ENCODE assay signal across 9 cellular contexts in genomic region chr1:12480748-12481362, GRCh38.
DNase-seq lines count a peak whose midpoint lies in the region; ATAC-seq and TF ChIP-seq lines count a peak whose summit lies in the region.
"Had no signal": no experiment of that assay in that cellular context is flagged by ENCODE, and none has a peak within 500 bp of the region (broad histone marks: within the 10 kb centered on the region; RNA-seq: fewer than 3 reads in every experiment).

No MANE protein-coding gene starts in this region.

- H2BK120ac ChIP-seq in IMR-90 (ENCODE audit: low read depth, low read length) = peak overlapping the region; percentile 75

- peak overlapping the region; percentile 31 for H3K4me3 Mint-ChIP-seq in CD4-positive, alpha-beta T cell
- no peak overlapping the region for H3K4me3 Mint-ChIP-seq in activated CD4-positive, alpha-beta memory T cell treated with anti-CD3 and anti-CD28 coated beads, Interleukin-2, amount 10 ng/mL, durations not matched to agents 7 days and 5 days
- H3K4me3 Mint-ChIP-seq in stimulated activated effector memory CD8-positive, alpha-beta T cell treated with anti-CD3 and anti-CD28 coated beads, Interleukin-12 subunit alpha, Interleukin-12 subunit beta, amount 100 ng/mL, for 72 hours = peak overlapping the region; percentile 55

- no peaks in the 10 kb centered on the region for H3K27me3 ChIP-seq in CD4-positive, alpha-beta T cell (ENCODE audit: control insufficient read depth, insufficient read depth, low read length)
- H3K27me3 ChIP-seq in IMR-90 (ENCODE audit: control insufficient read depth, insufficient read depth, low read length) (no peaks in the 10 kb centered on the region), Karpas-422 (ENCODE audit: low read length) (no peaks in the 10 kb centered on the region)

- peak overlapping the region; percentile 71 for H2AK9ac ChIP-seq in IMR-90 (replicated peaks; ENCODE audit: low read depth, low read length, poor library complexity)

- CTCF ChIA-PET in CD4-positive, alpha-beta T cell (lab: Charles Lee) = interaction anchor here (1.0 to 1.1 kb wide), 2 partner anchors 53 to 139 kb away, joined by 3 read pairs; no protein-coding TSS in a partner anchor
- CTCF ChIA-PET in IMR-90 (lab: Yijun Ruan, JAX) = no interaction called here
- CTCF ChIA-PET in activated CD4-positive, alpha-beta memory T cell treated with anti-CD3 and anti-CD28 coated beads, Interleukin-2, amount 10 ng/mL, durations not matched to agents 7 days and 5 days (lab: Charles Lee) = no interaction called here

- peak overlapping the region; percentile 88 for H3K27ac Mint-ChIP-seq in CD4-positive, alpha-beta T cell
- peak overlapping the region; percentile 56 for H3K27ac Mint-ChIP-seq in activated CD4-positive, alpha-beta memory T cell treated with anti-CD3 and anti-CD28 coated beads, Interleukin-2, amount 10 ng/mL, durations not matched to agents 7 days and 5 days
- H3K27ac Mint-ChIP-seq in stimulated activated effector memory CD8-positive, alpha-beta T cell treated with anti-CD3 and anti-CD28 coated beads, Interleukin-12 subunit alpha, Interleukin-12 subunit beta, amount 100 ng/mL, for 72 hours = peak overlapping the region; percentile 86

- no peak overlapping the region for H2AFZ ChIP-seq in IMR-90 (replicated peaks; ENCODE audit: low read length, poor library complexity)
- H2AFZ ChIP-seq in Karpas-422 (ENCODE audit: low read length) = no peak overlapping the region

- H3K9me3 Mint-ChIP-seq in CD4-positive, alpha-beta T cell = no peaks in the 10 kb centered on the region
- H3K9me3 Mint-ChIP-seq in activated CD4-positive, alpha-beta memory T cell treated with anti-CD3 and anti-CD28 coated beads, Interleukin-2, amount 10 ng/mL, durations not matched to agents 7 days and 5 days = no peaks in the 10 kb centered on the region
- H3K9me3 Mint-ChIP-seq in stimulated activated effector memory CD8-positive, alpha-beta T cell treated with anti-CD3 and anti-CD28 coated beads, Interleukin-12 subunit alpha, Interleukin-12 subunit beta, amount 100 ng/mL, for 72 hours = no peaks in the 10 kb centered on the region

- H3K36me3 Mint-ChIP-seq in CD4-positive, alpha-beta T cell (ENCODE audit: low read depth) = peaks cover 25% of the 10 kb centered on the region
- H3K36me3 Mint-ChIP-seq in activated CD4-positive, alpha-beta memory T cell treated with anti-CD3 and anti-CD28 coated beads, Interleukin-2, amount 10 ng/mL, durations not matched to agents 7 days and 5 days (ENCODE audit: low read depth) = peaks cover 18% of the 10 kb centered on the region
- peaks cover 9% of the 10 kb centered on the region for H3K36me3 Mint-ChIP-seq in stimulated activated effector memory CD8-positive, alpha-beta T cell treated with anti-CD3 and anti-CD28 coated beads, Interleukin-12 subunit alpha, Interleukin-12 subunit beta, amount 100 ng/mL, for 72 hours

- dilution Hi-C loops in IMR-90 (cut with HindIII; ENCODE audit: low sequenced_read_pairs, unreplicated experiment) = no loop called here

- intact Hi-C loops in CD4-positive, alpha-beta T cell (cut with DNase I, micrococcal nuclease) = no loop called here
- intact Hi-C loops in IMR-90 (cut with micrococcal nuclease) (loop anchor here (5.0 kb wide), 1 partner anchor 61 kb away; no protein-coding TSS in a partner anchor), posterior vena cava (cut with DNase I) (loop anchor here in 1 of 2 donors (10.0 kb wide), 1 partner anchor 114 kb away; no protein-coding TSS in a partner anchor)

- BruUV-seq in IMR-90 (replicated peaks; lab: Mats Ljungman, UMichigan) = no TSS peak

- peaks cover 13 to 16% of the 10 kb centered on the region in 2 experiments; a peak in 3 of 4 replicates for H3K79me1 ChIP-seq in IMR-90 (ENCODE audit: low read depth in 1 of 2, low read length in 2 of 2)

- no peak overlapping the region for H3K4me3 ChIP-seq in IMR-90 (ENCODE audit: insufficient read depth, low read depth, low read length)
- no peak overlapping the region for H3K4me3 ChIP-seq in Karpas-422 (ENCODE audit: low read length)

- H2BK20ac ChIP-seq in IMR-90 (ENCODE audit: low read depth, low read length) = peak overlapping the region; percentile 72

- no peaks in the 10 kb centered on the region for H3K27me3 Mint-ChIP-seq in CD4-positive, alpha-beta T cell
- no peaks in the 10 kb centered on the region for H3K27me3 Mint-ChIP-seq in activated CD4-positive, alpha-beta memory T cell treated with anti-CD3 and anti-CD28 coated beads, Interleukin-2, amount 10 ng/mL, durations not matched to agents 7 days and 5 days

- in situ Hi-C loops in IMR-90 (cut with MboI; ENCODE audit: low sequenced_read_pairs) = no loop called here

- H3K4me1 Mint-ChIP-seq in CD4-positive, alpha-beta T cell (ENCODE audit: low read depth) = peaks cover 64% of the 10 kb centered on the region
- H3K4me1 Mint-ChIP-seq in activated CD4-positive, alpha-beta memory T cell treated with anti-CD3 and anti-CD28 coated beads, Interleukin-2, amount 10 ng/mL, durations not matched to agents 7 days and 5 days = peaks cover 54% of the 10 kb centered on the region
- peaks cover 57% of the 10 kb centered on the region for H3K4me1 Mint-ChIP-seq in stimulated activated effector memory CD8-positive, alpha-beta T cell treated with anti-CD3 and anti-CD28 coated beads, Interleukin-12 subunit alpha, Interleukin-12 subunit beta, amount 100 ng/mL, for 72 hours

- peak overlapping the region; percentile 83 for H2AK5ac ChIP-seq in IMR-90 (ENCODE audit: low read depth, low read length)

- H4K20me1 ChIP-seq in IMR-90 (ENCODE audit: insufficient read depth, low read length) = peaks cover 2% of the 10 kb centered on the region; the same call in 1 of the 2 replicates
- no peaks in the 10 kb centered on the region for H4K20me1 ChIP-seq in Karpas-422 (ENCODE audit: insufficient read depth, low read depth, low read length)

- no peaks in the 10 kb centered on the region for H3K9me2 ChIP-seq in Karpas-422 (replicated peaks; ENCODE audit: insufficient read depth, low read length)

- H3K36me3 ChIP-seq in IMR-90 (ENCODE audit: control insufficient read depth, insufficient read depth, low read length) (no peaks in the 10 kb centered on the region; the same call in 1 of the 2 replicates), Karpas-422 (ENCODE audit: insufficient read depth, low read length) (no peaks in the 10 kb centered on the region)

- H3K4me2 ChIP-seq in IMR-90 (ENCODE audit: low read depth, low read length) = no peak overlapping the region
- H3K4me2 ChIP-seq in Karpas-422 (ENCODE audit: low read depth, low read length, poor library complexity, severe bottlenecking) = no peak overlapping the region
- H3K4me2 ChIP-seq: KMS-11 had no signal

- WGBS in IMR-90 (ENCODE audit: extremely low coverage in 2 of 2, insufficient read length in 1 of 2), 2 experiments = 69% methylated on average over 4 of the region's 5 CpGs; no CpG with 5 or more reads in 1 of the 2 experiments

- H3K18ac ChIP-seq in IMR-90 (ENCODE audit: low read depth, low read length) = peak overlapping the region; percentile 1; the same call in 1 of the 2 replicates

- H3K79me2 ChIP-seq in Karpas-422 (ENCODE audit: low read length) = no peaks in the 10 kb centered on the region

- no peak overlapping the region for H3K23ac ChIP-seq in IMR-90 (ENCODE audit: low read depth, low read length)

- peak overlapping the region; percentile 45; the same call in 2 of the 3 replicates for H2BK15ac ChIP-seq in IMR-90 (ENCODE audit: low read depth, low read length)

- peak overlapping the region; percentile 63 for H2BK5ac ChIP-seq in IMR-90 (ENCODE audit: low read depth, low read length, poor library complexity, severe bottlenecking)

- TF ChIP-seq RAD21 in IMR-90 (IDR thresholded peaks at IDR 0.05; ENCODE audit: low read length) = peak; percentile 31; the same call in 1 of the 2 replicates

- POLR2A ChIA-PET in CD4-positive, alpha-beta T cell (lab: Charles Lee) = interaction anchor here (0.7 to 7.3 kb wide), 5 partner anchors 9 to 138 kb away, joined by 3 to 68 read pairs (median 4); partner anchors contain the start of gene DHRS3
- POLR2A ChIA-PET in IMR-90 (lab: Charles Lee; ENCODE audit: unreplicated experiment) = interaction anchor here (0.5 kb wide), 1 partner anchor 77 kb away, joined by 10 read pairs; no protein-coding TSS in a partner anchor
- POLR2A ChIA-PET in activated CD4-positive, alpha-beta memory T cell treated with anti-CD3 and anti-CD28 coated beads, Interleukin-2, amount 10 ng/mL, durations not matched to agents 7 days and 5 days (lab: Charles Lee) = interaction anchor here (1.0 to 1.9 kb wide), 6 partner anchors 9 to 571 kb away, joined by 3 to 12 read pairs (median 4); no protein-coding TSS in a partner anchor

- no peak overlapping the region for H3K9ac ChIP-seq in IMR-90 (ENCODE audit: low read depth, low read length)
- H3K9ac ChIP-seq in Karpas-422 (ENCODE audit: low read length) = no peak overlapping the region
- H3K9ac ChIP-seq: KMS-11 had no signal

- H3K4ac ChIP-seq in IMR-90 (ENCODE audit: low read depth, low read length) = peak overlapping the region; percentile 69

- no peak for TF ChIP-seq CTCF in CD4-positive, alpha-beta T cell (IDR thresholded peaks at IDR 0.05)
- no peak for TF ChIP-seq CTCF in IMR-90 (conservative IDR thresholded peaks at IDR 0.05; ENCODE audit: low read depth, low read length)

- ATAC-seq in CD4-positive, alpha-beta T cell (ENCODE audit: poor library complexity) = peak; percentile 42
- ATAC-seq in IMR-90 (ENCODE audit: low read depth) = peak; percentile 55
- ATAC-seq in stimulated activated effector memory CD8-positive, alpha-beta T cell treated with anti-CD3 and anti-CD28 coated beads, Interleukin-12 subunit alpha, Interleukin-12 subunit beta, amount 100 ng/mL, for 72 hours = peak; percentile 78
- no peak for ATAC-seq in GM18511 (IDR thresholded peaks at IDR 0.05; ENCODE audit: unreplicated experiment)

- H3K14ac ChIP-seq in IMR-90 (replicated peaks; ENCODE audit: low read depth, low read length) = peak overlapping the region; percentile 67

- peak in 5 of 10 experiments; percentile 8 to 36 (median 18) for DNase-seq in CD4-positive, alpha-beta T cell
- DNase-seq in IMR-90 (peak; percentile 96), germinal center (ENCODE audit: low spot score) (peak; percentile 13), Karpas-422 (no peak), posterior vena cava (ENCODE audit: low spot score) (no peak)
- DNase-seq in activated CD4-positive, alpha-beta memory T cell treated with anti-CD3 and anti-CD28 coated beads, Interleukin-2, amount 10 ng/mL, durations not matched to agents 7 days and 5 days = peak; percentile 32
- DNase-seq in stimulated activated effector memory CD8-positive, alpha-beta T cell treated with anti-CD3 and anti-CD28 coated beads, Interleukin-12 subunit alpha, Interleukin-12 subunit beta, amount 100 ng/mL, for 72 hours (ENCODE audit: low spot score in 2 of 2) = peak; percentile 9 to 56

- H3K4me1 ChIP-seq in IMR-90 (ENCODE audit: control insufficient read depth, insufficient read depth, low read length) (peaks cover 46% of the 10 kb centered on the region), Karpas-422 (ENCODE audit: low read length) (peaks cover 7% of the 10 kb centered on the region)

- H4K5ac ChIP-seq in IMR-90 (ENCODE audit: low read depth, low read length) = no peak overlapping the region

- peak overlapping the region; percentile 75; the same call in 1 of the 2 replicates for H4K91ac ChIP-seq in IMR-90 (ENCODE audit: insufficient read depth, low read depth, low read length)

- TF ChIP-seq POLR2A in IMR-90 (IDR thresholded peaks at IDR 0.05; ENCODE audit: low read depth, low read length) = no peak

- H4K8ac ChIP-seq in IMR-90 (ENCODE audit: low read depth in 2 of 2, low read length in 2 of 2) = peak overlapping the region in 1 of 2 experiments; percentile 32; a peak in 1 of 4 replicates

- H3K56ac ChIP-seq in IMR-90 (ENCODE audit: extremely low read depth, insufficient read depth, low read length) = 0 out of 2 replicates have a peak overlapping the region, but pooled peaks have one; percentile 20

- peaks cover 33% of the 10 kb centered on the region for H3K9me1 ChIP-seq in IMR-90 (ENCODE audit: insufficient read depth, low read length)

- H3K9me3 ChIP-seq in CD4-positive, alpha-beta T cell (ENCODE audit: control insufficient read depth, low read length) = no peaks in the 10 kb centered on the region
- H3K9me3 ChIP-seq in IMR-90 (ENCODE audit: control insufficient read depth, insufficient read depth, low read length) (no peaks in the 10 kb centered on the region), Karpas-422 (ENCODE audit: low read length) (no peaks in the 10 kb centered on the region)

- peak overlapping the region; percentile 8 for H3K27ac ChIP-seq in CD4-positive, alpha-beta T cell (ENCODE audit: low read depth, low read length)
- peak overlapping the region; percentile 20; the same call in 1 of the 2 replicates for H3K27ac ChIP-seq in IMR-90 (ENCODE audit: insufficient read depth, low read length)
- H3K27ac ChIP-seq in Karpas-422 (ENCODE audit: low read length) = no peak overlapping the region
- H3K27ac ChIP-seq: KMS-11 had no signal

Comparison
In these comparisons a context has a peak if more than half of its experiments do, and no peak if none do; other contexts are left out.
1. DNase-seq: peak in IMR-90 (single experiment), activated CD4-positive, alpha-beta memory T cell treated with anti-CD3 and anti-CD28 coated beads, Interleukin-2, amount 10 ng/mL, durations not matched to agents 7 days and 5 days (single experiment), germinal center (single experiment) and stimulated activated effector memory CD8-positive, alpha-beta T cell treated with anti-CD3 and anti-CD28 coated beads, Interleukin-12 subunit alpha, Interleukin-12 subunit beta, amount 100 ng/mL, for 72 hours (2 of 2); none in Karpas-422 (single experiment) and posterior vena cava (single experiment).
2. Peak in every context shown above with its lines, with median percentiles within 50 percentile points of each other: H3K27ac Mint-ChIP-seq.